ENCODE assay signal across 8 cellular contexts in the genomic region with DNA sequence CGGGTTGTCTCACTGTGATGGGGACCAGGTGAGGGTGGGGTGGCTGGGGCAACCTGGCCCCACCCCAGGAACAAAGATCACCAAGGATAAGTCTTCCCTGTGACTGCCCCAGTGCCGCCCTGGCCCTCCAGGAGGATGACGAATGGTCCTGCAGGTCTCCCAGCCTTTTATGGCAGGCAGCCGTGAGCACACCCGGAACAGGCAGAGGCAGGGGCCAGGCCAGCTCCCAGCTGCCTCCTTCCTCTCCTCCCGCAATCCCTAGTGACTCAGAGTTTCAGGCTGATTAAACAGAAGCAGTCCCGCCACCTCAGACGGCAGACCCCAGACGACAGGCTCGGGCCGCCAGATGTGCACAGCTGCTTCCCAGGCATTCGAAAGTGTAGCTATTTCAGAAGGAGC. TPM values are rescaled to one million over a fixed set of nuclear protein-coding genes. Genes with fewer than 3 reads are reported as not detected.
DNase-seq lines count a peak whose midpoint lies in the region; ATAC-seq and TF ChIP-seq lines count a peak whose summit lies in the region.

No MANE protein-coding gene starts in this region.

- no peaks in the 10 kb centered on the region for H3K27me3 ChIP-seq in MG63

- H3K4me3 ChIP-seq in AG10803 (ENCODE audit: low read length) (no peak overlapping the region), MG63 (no peak overlapping the region)

- no peak for ATAC-seq in HG02571 (IDR thresholded peaks at IDR 0.05; ENCODE audit: unreplicated experiment)
- no peak for ATAC-seq in HG02885 (IDR thresholded peaks at IDR 0.05; ENCODE audit: poor library complexity, unreplicated experiment)

- H3K9me3 ChIP-seq in MG63: no peaks in the 10 kb centered on the region

- no peak for TF ChIP-seq CTCF in AG10803 (conservative IDR thresholded peaks at IDR 0.05; ENCODE audit: low read length)

- DNase-seq in AG10803 (ENCODE audit: low read depth) (peak; percentile 59), MG63 (peak; percentile 97), dermis microvascular lymphatic vessel endothelial cell (ENCODE audit: low read depth in 2 of 2) (peak; percentile 49 to 91), lung microvascular endothelial cell (ENCODE audit: low read depth in 2 of 2) (peak; percentile 75 to 92), cerebellar nuclear complex (lab: John Stamatoyannopoulos, UW) (no peak)
- no peak for DNase-seq in activated effector memory CD4-positive, alpha-beta T cell treated with Interleukin-2 at 50 U/mL for 16 hours

- no peaks in the 10 kb centered on the region for H3K36me3 ChIP-seq in MG63

RNA-seq across cellular contexts. Expression of a gene that starts 13.3 kb away (rescaled TPM):
- 6.4 and 10.5 TPM in 2 replicates for total RNA-seq in MG63 (2014; rRNA removed; shearing (Covaris generic); ENCODE audit: low replicate concordance)
- 207 and 483 TPM in 2 replicates for total RNA-seq in dermis microvascular lymphatic vessel endothelial cell
- total RNA-seq in lung microvascular endothelial cell: 216 and 333 TPM in 2 replicates

RNA-seq across cellular contexts. Expression of a gene that starts 38.6 kb away (rescaled TPM):
- 66.5 and 123 TPM in 2 replicates for total RNA-seq in MG63 (2014; rRNA removed; shearing (Covaris generic); ENCODE audit: low replicate concordance)
- 36.5 and 67.6 TPM in 2 replicates for total RNA-seq in dermis microvascular lymphatic vessel endothelial cell
- total RNA-seq in lung microvascular endothelial cell: 41.8 and 51.2 TPM in 2 replicates

RNA-seq across cellular contexts. Expression of a gene that starts 38.7 kb away (rescaled TPM):
- total RNA-seq in MG63 (2014; rRNA removed; shearing (Covaris generic); ENCODE audit: low replicate concordance): not detected in 2 replicates
- 0.13 and 0.25 TPM in 2 replicates for total RNA-seq in dermis microvascular lymphatic vessel endothelial cell
- total RNA-seq in lung microvascular endothelial cell: under 0.01 and 0.20 TPM in 2 replicates

RNA-seq across cellular contexts. Expression of a gene that starts 39.6 kb away (rescaled TPM):
- 191 and 258 TPM in 2 replicates for total RNA-seq in MG63 (2014; rRNA removed; shearing (Covaris generic); ENCODE audit: low replicate concordance)
- total RNA-seq in dermis microvascular lymphatic vessel endothelial cell (105 and 159 TPM in 2 replicates), lung microvascular endothelial cell (95.7 and 106 TPM in 2 replicates)

Comparison
In these comparisons a context has a peak if more than half of its experiments do, and no peak if none do; other contexts are left out.
1. DNase-seq: peak in AG10803 (single experiment), MG63 (single experiment), dermis microvascular lymphatic vessel endothelial cell (2 of 2) and lung microvascular endothelial cell (2 of 2); none in cerebellar nuclear complex (0 of 2) and activated effector memory CD4-positive, alpha-beta T cell treated with Interleukin-2 at 50 U/mL for 16 hours (single experiment).
2. RNA of a gene that starts 13.3 kb away (total RNA-seq): 216 to 333 TPM in lung microvascular endothelial cell and 207 to 483 TPM in dermis microvascular lymphatic vessel endothelial cell; 6.4 to 10.5 TPM in MG63; every median in the first group is over 10 times any median in the second.